8 cellular contexts compared by ENCODE assay signal in genomic region chr5:132411382-132411925, GRCh38. TPM values are rescaled to one million over a fixed set of nuclear protein-coding genes. Genes with fewer than 3 reads are reported as not detected.
DNase-seq lines count a peak whose midpoint lies in the region; ATAC-seq, FAIRE-seq and TF ChIP-seq lines count a peak whose summit lies in the region.

No MANE protein-coding gene starts in this region.

- no peak for TF ChIP-seq POLR2A in A549 (IDR thresholded peaks at IDR 0.05; ENCODE audit: low read length)

- ATAC-seq in A549, result peak; percentile 31 to 43; a peak in 5 of 6 replicates
- peak; percentile 5 for ATAC-seq in GM21360 (IDR thresholded peaks at IDR 0.05; ENCODE audit: unreplicated experiment)
- peak; percentile 15 for ATAC-seq in lung (ENCODE audit: insufficient read depth, low FRiP score)

- no peaks in the 10 kb centered on the region for H3K9me2 ChIP-seq in PC-9 (ENCODE audit: insufficient read depth)

- CTCF ChIA-PET in A549 (lab: Yijun Ruan, JAX) (interaction anchor here (0.6 to 8.4 kb wide), 23 partner anchors 9 to 1506 kb away, joined by 3 to 152 read pairs (median 4); partner anchors contain the start of genes IRF1 and SLC22A5), PC-9 (lab: Charles Lee) (interaction anchor here (0.6 to 1.9 kb wide), 5 partner anchors 24 to 118 kb away, joined by 3 to 6 read pairs (median 5); partner anchors contain the start of genes IRF1 and SLC22A4)

- WGBS in A549 (ENCODE audit: missing lambda C conversion rate), result 63% methylated on average over 5 of the region's 7 CpGs
- 6 to 14% methylated on average over 7 of the region's 7 CpGs for WGBS in lung, 2 donors

- no peaks in the 10 kb centered on the region for H3K36me3 ChIP-seq in PC-9 (ENCODE audit: low read depth)
- H3K36me3 ChIP-seq in lung (ENCODE audit: control insufficient read depth in 2 of 2, insufficient read depth in 2 of 2, low read length in 2 of 2), result no peaks in the 10 kb centered on the region
- no peaks in the 10 kb centered on the region for H3K36me3 ChIP-seq in tibial artery

- no peak for TF ChIP-seq EP300 in A549 (IDR thresholded peaks at IDR 0.05)

- peaks cover 44% of the 10 kb centered on the region for H3F3A ChIP-seq in PC-9 (ENCODE audit: insufficient read depth, low read depth)

- FAIRE-seq in A549 (lab: Jason Lieb, UNC), result no peak
- no peak for FAIRE-seq in D721Med (lab: Jason Lieb, UNC)

- TF ChIP-seq CTCF in A549 (IDR thresholded peaks at IDR 0.05) (no peak), PC-9 (conservative IDR thresholded peaks at IDR 0.05) (no peak), cardiac fibroblast (IDR thresholded peaks at IDR 0.05; ENCODE audit: low read depth, low read length) (no peak), lung (IDR thresholded peaks at IDR 0.05; ENCODE audit: control extremely low read depth, extremely low read depth) (no peak), tibial artery (IDR thresholded peaks at IDR 0.05) (no peak), D721Med (IDR thresholded peaks at IDR 0.05; ENCODE audit: insufficient read depth, missing control alignments) (no peak)

- BruUV-seq in PC-9 (replicated peaks; lab: Mats Ljungman, UMichigan), result no TSS peak

- intact Hi-C loops in PC-9 (cut with micrococcal nuclease; ENCODE audit: unreplicated experiment), result loop anchor here (1.0 to 10.0 kb wide), 4 partner anchors 16 to 263 kb away; partner anchors contain the start of gene IL4
- intact Hi-C loops in tibial artery (cut with DNase I; ENCODE audit: low total_unique reads), result loop anchor here (10.0 kb wide), 1 partner anchor 83 kb away; the partner anchor contains the start of gene IRF1

- TF ChIP-seq RAD21 in A549 (conservative IDR thresholded peaks at IDR 0.05 in 1 of 2, IDR thresholded peaks at IDR 0.05 in 1 of 2), result no peak

- DNase-seq in A549 (ENCODE audit: low read depth in 1 of 2, low spot score in 1 of 2) (no peak), PC-9 (peak; percentile 83 to 87), cardiac fibroblast (ENCODE audit: low read depth in 2 of 2) (no peak), lung (ENCODE audit: low spot score) (no peak), tibial artery (no peak), NCI-H82 (lab: John Stamatoyannopoulos, UW) (no peak), D721Med (ENCODE audit: insufficient read length, low spot score) (no peak)

- 0 out of 2 replicates have a peak, but pooled peaks cover 7% of the 10 kb centered on the region for H3K79me2 ChIP-seq in PC-9 (ENCODE audit: low read depth)

- H3K4me1 ChIP-seq in A549 (peaks cover 33% of the 10 kb centered on the region), PC-9 (replicated peaks; ENCODE audit: insufficient read depth) (peaks cover 66% of the 10 kb centered on the region), lung (ENCODE audit: control insufficient read depth in 2 of 2, insufficient read depth in 2 of 2, low read length in 2 of 2) (peaks cover 8 to 14% of the 10 kb centered on the region in 2 donors), tibial artery (peaks cover 0 to 78% (median 28%) of the 10 kb centered on the region in 4 donors)

- POLR2A ChIA-PET in A549 (lab: Yijun Ruan, JAX) (interaction anchor here (1.3 to 2.4 kb wide), 3 partner anchors 79 to 87 kb away, joined by 4 to 8 read pairs (median 8); partner anchors contain the start of gene IRF1), PC-9 (lab: Charles Lee; ENCODE audit: unreplicated experiment) (interaction anchor here (0.5 to 1.4 kb wide), 10 partner anchors 11 to 409 kb away, joined by 3 to 15 read pairs (median 5); partner anchors contain the start of genes IRF1 and SLC22A4)

- H3K27me3 ChIP-seq in PC-9 (ENCODE audit: insufficient read depth, low read depth), result no peaks in the 10 kb centered on the region
- no peaks in the 10 kb centered on the region for H3K27me3 ChIP-seq in lung (ENCODE audit: control insufficient read depth, insufficient read depth)
- H3K27me3 ChIP-seq in tibial artery, result no peaks in the 10 kb centered on the region

- H3K4me2 ChIP-seq in A549 (peak overlapping the region; percentile 95), PC-9 (peak overlapping the region; percentile 95)

- H4K20me1 ChIP-seq in PC-9 (ENCODE audit: insufficient read depth), result no peaks in the 10 kb centered on the region

- H2AFZ ChIP-seq in PC-9, result peak overlapping the region; percentile 79

- H3K27ac ChIP-seq in A549, result peak overlapping the region; percentile 96 to 98
- peak overlapping the region; percentile 92 for H3K27ac ChIP-seq in PC-9
- H3K27ac ChIP-seq in lung (ENCODE audit: low read depth in 1 of 2, low read length in 1 of 2), result peak overlapping the region; percentile 99 to 100
- peak overlapping the region; percentile 96 to 98 for H3K27ac ChIP-seq in tibial artery

- H3K9me3 ChIP-seq in A549, result no peaks in the 10 kb centered on the region
- H3K9me3 ChIP-seq in PC-9 (ENCODE audit: insufficient read depth, low read depth), result no peaks in the 10 kb centered on the region
- no peaks in the 10 kb centered on the region for H3K9me3 ChIP-seq in lung (ENCODE audit: control insufficient read depth in 2 of 2, insufficient read depth in 1 of 2, low read length in 1 of 2)
- no peaks in the 10 kb centered on the region for H3K9me3 ChIP-seq in tibial artery

- H3K4me3 ChIP-seq in A549 (peak overlapping the region; percentile 69), PC-9 (peak overlapping the region; percentile 79; the same call in 1 of the 2 replicates), cardiac fibroblast (replicated peaks in 1 of 2; ENCODE audit: low read depth in 2 of 2, low read length in 2 of 2) (peak overlapping the region; percentile 67 to 74), lung (peak overlapping the region; percentile 68), tibial artery (peak overlapping the region; percentile 72 to 75)

TF ChIP-seq in A549, 52 proteins besides CTCF, POLR2A, EP300 and RAD21:
- no peak for TF ChIP-seq JUNB (IDR thresholded peaks at IDR 0.05)

RNA-seq across cellular contexts. Expression of gene SLC22A5, which starts 41.9 kb away (rescaled TPM):
- polyA plus RNA-seq in A549 (2011; rRNA removed) (35.3 and 44.8 TPM in 2 replicates), A549 (2017; fragmentation: RNase III; extraction: RNeasy Plus Mini Kit Qiagen cat#74134 plus additional on column Dnase treatment) (27.4 to 33.2 TPM (median 28.4 TPM) in 3 replicates), lung (1 to 10 TPM; 4.6 to 7.2 TPM)
- polyA plus RNA-seq in A549 (2012; cell fraction: cytosol; rRNA removed), result 28.3 and 41.2 TPM in 2 replicates
- polyA plus RNA-seq in A549 (2012; cell fraction: nucleus; rRNA removed), result 102 and 117 TPM in 2 replicates
- 69.1 and 93.8 TPM in 2 replicates for polyA minus RNA-seq in A549 (2011; rRNA and poly(A)+ RNA removed)
- total RNA-seq in PC-9 (2021) (13.5 and 15.2 TPM in 2 replicates), lung (10 to 100 TPM in 1 of 2 donors, 1 to 10 TPM in 1; 8.5 to 12.7 TPM)

Comparison
In these comparisons a context has a peak if more than half of its experiments do, and no peak if none do; other contexts are left out.
1. DNase-seq: peak in PC-9 (2 of 2); none in A549 (0 of 2), cardiac fibroblast (0 of 2), lung (single experiment), tibial artery (0 of 2), NCI-H82 (single experiment) and D721Med (single experiment).
2. Peak in every context shown above with its lines, with median percentiles within 50 percentile points of each other: ATAC-seq, H3K27ac ChIP-seq and H3K4me3 ChIP-seq.